Comparison of ENCODE assay signal across 8 cellular contexts in genomic region chr3:38031022-38031994, GRCh38. TPM values are rescaled to one million over a fixed set of nuclear protein-coding genes. Genes with fewer than 3 reads are reported as not detected.
DNase-seq lines count a peak whose midpoint lies in the region; ATAC-seq lines count a peak whose summit lies in the region.

No MANE protein-coding gene starts in this region.

- H3K36me3 Mint-ChIP-seq in T-helper 17 cell (ENCODE audit: low read depth), result no peaks in the 10 kb centered on the region
- H3K36me3 Mint-ChIP-seq in naive thymus-derived CD4-positive, alpha-beta T cell, result peaks cover 0 to 3% (median 0%) of the 10 kb centered on the region in 5 donors
- H3K36me3 Mint-ChIP-seq in activated T-helper 2 cell treated with anti-CD3 and anti-CD28 coated beads, Interferon-gamma antibody, Interleukin-2, Interleukin-4, amounts not matched to agents 10 μg/mL and 5 μg/mL and 100 μg/mL, durations not matched to agents 14 hours and 24 hours and 36 hours (ENCODE audit: low read depth), result no peaks in the 10 kb centered on the region

- H3K4me1 ChIP-seq in naive thymus-derived CD4-positive, alpha-beta T cell (ENCODE audit: control insufficient read depth in 2 of 2, insufficient read depth in 2 of 2, low read length in 2 of 2), result peaks cover 15 to 17% of the 10 kb centered on the region in 2 donors

- intact Hi-C loops in naive thymus-derived CD4-positive, alpha-beta T cell (cut with micrococcal nuclease), result no loop called here
- intact Hi-C loops in activated T-helper 2 cell treated with anti-CD3 and anti-CD28 coated beads, Interferon-gamma antibody, Interleukin-2, Interleukin-4, amounts not matched to agents 10 μg/mL and 5 μg/mL and 100 μg/mL, durations not matched to agents 14 hours and 24 hours and 36 hours (cut with micrococcal nuclease), result loop anchor here (1.0 to 10.0 kb wide), 2 partner anchors 8 to 127 kb away; partner anchors contain the start of gene DLEC1

- DNase-seq in EH (ENCODE audit: low read depth) (peak; percentile 51), T-helper 17 cell (peak in 2 of 3 donors; percentile 40 to 46), cerebellum (ENCODE audit: low spot score) (peak; percentile 67), SKM-1 (lab: John Stamatoyannopoulos, UW; ENCODE audit: unreplicated experiment) (no peak), NAMALWA (ENCODE audit: low spot score) (no peak)
- no peak for DNase-seq in naive thymus-derived CD4-positive, alpha-beta T cell
- no peak for DNase-seq in activated T-helper 2 cell treated with anti-CD3 and anti-CD28 coated beads, Interferon-gamma antibody, Interleukin-2, Interleukin-4, amounts not matched to agents 10 μg/mL and 5 μg/mL and 100 μg/mL, durations not matched to agents 14 hours and 24 hours and 36 hours (ENCODE audit: low spot score)

- ATAC-seq in T-helper 17 cell (peak; percentile 91), HG02678 (IDR thresholded peaks at IDR 0.05; ENCODE audit: unreplicated experiment) (no peak)
- peak; percentile 82 for ATAC-seq in naive thymus-derived CD4-positive, alpha-beta T cell

- peak overlapping the region; percentile 96 for H3K27ac Mint-ChIP-seq in T-helper 17 cell
- H3K27ac Mint-ChIP-seq in naive thymus-derived CD4-positive, alpha-beta T cell, result peak overlapping the region in 4 of 9 donors; percentile 31 to 85 (median 56)
- H3K27ac Mint-ChIP-seq in activated T-helper 2 cell treated with anti-CD3 and anti-CD28 coated beads, Interferon-gamma antibody, Interleukin-2, Interleukin-4, amounts not matched to agents 10 μg/mL and 5 μg/mL and 100 μg/mL, durations not matched to agents 14 hours and 24 hours and 36 hours, result no peak overlapping the region

- peaks cover 36% of the 10 kb centered on the region for H3K4me1 Mint-ChIP-seq in T-helper 17 cell
- peaks cover 12 to 23% (median 17%) of the 10 kb centered on the region in 7 donors for H3K4me1 Mint-ChIP-seq in naive thymus-derived CD4-positive, alpha-beta T cell
- peaks cover 9% of the 10 kb centered on the region for H3K4me1 Mint-ChIP-seq in activated T-helper 2 cell treated with anti-CD3 and anti-CD28 coated beads, Interferon-gamma antibody, Interleukin-2, Interleukin-4, amounts not matched to agents 10 μg/mL and 5 μg/mL and 100 μg/mL, durations not matched to agents 14 hours and 24 hours and 36 hours (ENCODE audit: low read depth)

- H3K4me3 Mint-ChIP-seq in T-helper 17 cell, result peak overlapping the region; percentile 93
- peak overlapping the region in 9 of 10 donors; percentile 22 to 72 (median 65) for H3K4me3 Mint-ChIP-seq in naive thymus-derived CD4-positive, alpha-beta T cell
- H3K4me3 Mint-ChIP-seq in activated T-helper 2 cell treated with anti-CD3 and anti-CD28 coated beads, Interferon-gamma antibody, Interleukin-2, Interleukin-4, amounts not matched to agents 10 μg/mL and 5 μg/mL and 100 μg/mL, durations not matched to agents 14 hours and 24 hours and 36 hours (ENCODE audit: low read depth), result no peak overlapping the region

- H3K4me3 ChIP-seq in naive thymus-derived CD4-positive, alpha-beta T cell (ENCODE audit: low read length), result no peak overlapping the region

- CTCF ChIA-PET in naive thymus-derived CD4-positive, alpha-beta T cell (lab: Charles Lee), result interaction anchor here (1.1 kb wide), 1 partner anchor 58 kb away, joined by 4 read pairs; no protein-coding TSS in a partner anchor

- peaks cover 0 to 3% of the 10 kb centered on the region in 2 donors for H3K27me3 ChIP-seq in naive thymus-derived CD4-positive, alpha-beta T cell (ENCODE audit: control insufficient read depth in 2 of 2, insufficient read depth in 2 of 2, low read length in 2 of 2)

- no peaks in the 10 kb centered on the region for H3K27me3 Mint-ChIP-seq in T-helper 17 cell
- H3K27me3 Mint-ChIP-seq in naive thymus-derived CD4-positive, alpha-beta T cell, result peaks cover 4 to 47% (median 18%) of the 10 kb centered on the region in 5 donors
- peaks cover 35% of the 10 kb centered on the region for H3K27me3 Mint-ChIP-seq in activated T-helper 2 cell treated with anti-CD3 and anti-CD28 coated beads, Interferon-gamma antibody, Interleukin-2, Interleukin-4, amounts not matched to agents 10 μg/mL and 5 μg/mL and 100 μg/mL, durations not matched to agents 14 hours and 24 hours and 36 hours (ENCODE audit: low read depth)

- peaks cover 3% of the 10 kb centered on the region for H3K9me3 ChIP-seq in T-helper 17 cell (ENCODE audit: control insufficient read depth, low read length, poor library complexity, severe bottlenecking)
- no peaks in the 10 kb centered on the region for H3K9me3 ChIP-seq in naive thymus-derived CD4-positive, alpha-beta T cell (ENCODE audit: control insufficient read depth in 2 of 3, low read length in 3 of 3)

- POLR2A ChIA-PET in naive thymus-derived CD4-positive, alpha-beta T cell (lab: Charles Lee), result interaction anchor here (1.1 to 3.0 kb wide), 2 partner anchors 8 to 34 kb away, joined by 5 to 15 read pairs; partner anchors contain the start of gene DLEC1

- no peaks in the 10 kb centered on the region for H3K36me3 ChIP-seq in naive thymus-derived CD4-positive, alpha-beta T cell (ENCODE audit: control insufficient read depth in 2 of 3, insufficient read depth in 3 of 3, low read length in 3 of 3)

- no peaks in the 10 kb centered on the region for H3K9me3 Mint-ChIP-seq in naive thymus-derived CD4-positive, alpha-beta T cell
- H3K9me3 Mint-ChIP-seq in activated T-helper 2 cell treated with anti-CD3 and anti-CD28 coated beads, Interferon-gamma antibody, Interleukin-2, Interleukin-4, amounts not matched to agents 10 μg/mL and 5 μg/mL and 100 μg/mL, durations not matched to agents 14 hours and 24 hours and 36 hours, result no peaks in the 10 kb centered on the region

- H3K27ac ChIP-seq in naive thymus-derived CD4-positive, alpha-beta T cell (ENCODE audit: low read depth, low read length), result no peak overlapping the region

RNA-seq across cellular contexts. Expression of gene PLCD1, which starts 1.9 kb away (rescaled TPM):
- 10 to 100 TPM; 61.8 to 67.1 TPM for total RNA-seq in T-helper 17 cell
- total RNA-seq in cerebellum, result 8.4 TPM
- total RNA-seq in naive thymus-derived CD4-positive, alpha-beta T cell, result 10 to 100 TPM; 18.4 to 44.0 (median 41.3) TPM
- 10 to 100 TPM; 13.1 to 26.3 TPM for polyA plus RNA-seq in naive thymus-derived CD4-positive, alpha-beta T cell
- total RNA-seq in activated T-helper 2 cell treated with anti-CD3 and anti-CD28 coated beads, Interferon-gamma antibody, Interleukin-2, Interleukin-4, amounts not matched to agents 10 μg/mL and 5 μg/mL and 100 μg/mL, durations not matched to agents 14 hours and 24 hours and 36 hours, result 4.3 and 6.9 TPM in 2 replicates

RNA-seq across cellular contexts. Expression of gene DLEC1, which starts 7.7 kb away (rescaled TPM):
- total RNA-seq in T-helper 17 cell (10 to 100 TPM in 1 of 2 donors, 1 to 10 TPM in 1; 8.6 to 16.3 TPM), cerebellum (1.8 TPM)
- total RNA-seq in naive thymus-derived CD4-positive, alpha-beta T cell, result 1 to 10 TPM; 1.5 to 9.4 (median 7.5) TPM
- under 1 TPM; 0.41 to 0.73 TPM for polyA plus RNA-seq in naive thymus-derived CD4-positive, alpha-beta T cell
- total RNA-seq in activated T-helper 2 cell treated with anti-CD3 and anti-CD28 coated beads, Interferon-gamma antibody, Interleukin-2, Interleukin-4, amounts not matched to agents 10 μg/mL and 5 μg/mL and 100 μg/mL, durations not matched to agents 14 hours and 24 hours and 36 hours, result 0.02 and 0.16 TPM in 2 replicates

RNA-seq across cellular contexts. Expression of gene VILL, which starts 40.7 kb away (rescaled TPM):
- 10 to 100 TPM; 21.6 to 30.1 TPM for total RNA-seq in T-helper 17 cell
- 8.6 TPM for total RNA-seq in cerebellum
- 10 to 100 TPM; 22.4 to 43.3 (median 29.5) TPM for total RNA-seq in naive thymus-derived CD4-positive, alpha-beta T cell
- 10 to 100 TPM; 15.7 to 28.9 TPM for polyA plus RNA-seq in naive thymus-derived CD4-positive, alpha-beta T cell
- 11.8 and 12.8 TPM in 2 replicates for total RNA-seq in activated T-helper 2 cell treated with anti-CD3 and anti-CD28 coated beads, Interferon-gamma antibody, Interleukin-2, Interleukin-4, amounts not matched to agents 10 μg/mL and 5 μg/mL and 100 μg/mL, durations not matched to agents 14 hours and 24 hours and 36 hours

Comparison
In these comparisons a context has a peak if more than half of its experiments do, and no peak if none do; other contexts are left out.
1. DNase-seq: peak in EH (single experiment), T-helper 17 cell (2 of 3) and cerebellum (single experiment); none in naive thymus-derived CD4-positive, alpha-beta T cell (0 of 9), SKM-1 (single experiment), activated T-helper 2 cell treated with anti-CD3 and anti-CD28 coated beads, Interferon-gamma antibody, Interleukin-2, Interleukin-4, amounts not matched to agents 10 μg/mL and 5 μg/mL and 100 μg/mL, durations not matched to agents 14 hours and 24 hours and 36 hours (single experiment) and NAMALWA (single experiment).